ENCODE assay signal across 23 cellular contexts in genomic region chrX:40501456-40501855, GRCh38.
"Had no signal": no experiment of that assay in that cellular context is flagged by ENCODE, and none has a peak within 500 bp of the region (broad histone marks: within the 10 kb centered on the region; RNA-seq: fewer than 3 reads in every experiment).

No MANE protein-coding gene starts in this region.

- DNase-seq: KBM-7, MV-4-11, NCI-H1048, NCI-H1105, NCI-H1417, NCI-H1436 treated with DMSO at 0.1 percent for 48 hours, NCI-H1694, NCI-H187 treated with DMSO at 0.1 percent for 48 hours, NCI-H2029 treated with DMSO at 0.1 percent for 48 hours, NCI-H2171, NCI-H226, NCI-H446, NCI-H510A, NCI-H524 treated with DMSO at 0.1 percent for 48 hours, NCI-H82, Right ventricle myocardium superior, RPMI8226, SIG-M5 had no signal

- H3K27me3 ChIP-seq: SJSA1 had no signal

- H3K4me3 ChIP-seq: SJSA1, SK-N-MC had no signal

- H3K36me3 ChIP-seq: SJSA1 had no signal

- H3K27ac ChIP-seq: HL-60, SJSA1, SK-N-MC had no signal

- FAIRE-seq: HTR-8/SVneo, RCC 7860 had no signal

- H3K9me3 ChIP-seq: SJSA1 had no signal
